18 cellular contexts compared by ENCODE assay signal in genomic region chr17:49971199-49971847, GRCh38. TPM values are rescaled to one million over a fixed set of nuclear protein-coding genes. Genes with fewer than 3 reads are reported as not detected.
DNase-seq lines count a peak whose midpoint lies in the region; ATAC-seq and TF ChIP-seq lines count a peak whose summit lies in the region.
"Had no signal": no experiment of that assay in that cellular context is flagged by ENCODE, and none has a peak within 500 bp of the region (broad histone marks: within the 10 kb centered on the region; RNA-seq: fewer than 3 reads in every experiment).

No MANE protein-coding gene starts in this region.

- DNase-seq in KBM-7 (peak; percentile 89), endodermal cell (peak; percentile 63), neural progenitor cell (ENCODE audit: low spot score) (no peak), Right ventricle myocardium superior (no peak), NCI-H1105 treated with DMSO at 0.1 percent for 48 hours (lab: John Stamatoyannopoulos, UW) (no peak)
- no peak for DNase-seq in activated CD8-positive, alpha-beta T cell treated with anti-CD3 and anti-CD28 coated beads, Interleukin-2, amount 10 ng/mL, durations not matched to agents 7 days and 5 days
- DNase-seq: activated CD4-positive, alpha-beta T cell treated with anti-CD3 and anti-CD28 coated beads, Interleukin-2, amount 10 ng/mL, durations not matched to agents 7 days and 5 days; activated gamma-delta T cell; Kasumi-1; NCI-H187; stimulated activated CD4-positive, alpha-beta T cell treated with anti-CD3 and anti-CD28 coated beads, Interleukin-4, amount 100 ng/mL, for 4 hours had no signal

- peaks cover 42% of the 10 kb centered on the region for H4K20me1 ChIP-seq in neural progenitor cell (ENCODE audit: low read depth)

- POLR2A ChIA-PET in activated CD8-positive, alpha-beta T cell treated with anti-CD3 and anti-CD28 coated beads, Interleukin-2, amount 10 ng/mL, durations not matched to agents 7 days and 5 days (lab: Charles Lee): no interaction called here

- H3K4me3 Mint-ChIP-seq in endodermal cell: peak overlapping the region; percentile 37
- peak overlapping the region; percentile 67 for H3K4me3 Mint-ChIP-seq in neural progenitor cell
- no peak overlapping the region for H3K4me3 Mint-ChIP-seq in activated CD8-positive, alpha-beta T cell treated with anti-CD3 and anti-CD28 coated beads, Interleukin-2, amount 10 ng/mL, durations not matched to agents 7 days and 5 days
- H3K4me3 Mint-ChIP-seq: activated CD4-positive, alpha-beta T cell treated with anti-CD3 and anti-CD28 coated beads, Interleukin-2, amount 10 ng/mL, durations not matched to agents 7 days and 5 days had no signal

- H3K27me3 Mint-ChIP-seq in endodermal cell (ENCODE audit: insufficient read depth) (peaks cover 98% of the 10 kb centered on the region), neural progenitor cell (ENCODE audit: insufficient read depth, low read depth) (peaks cover 91% of the 10 kb centered on the region)
- peaks cover 86% of the 10 kb centered on the region for H3K27me3 Mint-ChIP-seq in activated CD8-positive, alpha-beta T cell treated with anti-CD3 and anti-CD28 coated beads, Interleukin-2, amount 10 ng/mL, durations not matched to agents 7 days and 5 days (ENCODE audit: low read depth)

- H3K9me3 ChIP-seq in ES-I3 (ENCODE audit: control insufficient read depth, insufficient read depth, low read length) (no peaks in the 10 kb centered on the region), endodermal cell (ENCODE audit: control insufficient read depth, low read length) (no peaks in the 10 kb centered on the region), neural progenitor cell (ENCODE audit: low read depth) (no peaks in the 10 kb centered on the region)

- no peak for TF ChIP-seq CTCF in endodermal cell (conservative IDR thresholded peaks at IDR 0.05)
- no peak for TF ChIP-seq CTCF in neural progenitor cell (IDR thresholded peaks at IDR 0.05)

- peak overlapping the region; percentile 64 for H3K4me2 ChIP-seq in neural progenitor cell

- ATAC-seq in activated CD8-positive, alpha-beta T cell treated with anti-CD3 and anti-CD28 coated beads, Interleukin-2, amount 10 ng/mL, durations not matched to agents 7 days and 5 days: no peak
- no peak for ATAC-seq in HG02571 (IDR thresholded peaks at IDR 0.05; ENCODE audit: unreplicated experiment)
- no peak for ATAC-seq in Right ventricle myocardium superior (ENCODE audit: poor library complexity)
- ATAC-seq: sciatic nerve had no signal

- H3K9ac ChIP-seq in ES-I3 (ENCODE audit: low read depth, low read length) (peak overlapping the region; percentile 25; the same call in 1 of the 2 replicates), endodermal cell (ENCODE audit: extremely low read depth, low read length, poor library complexity, severe bottlenecking) (no peak overlapping the region), neural progenitor cell (no peak overlapping the region)

- no peak overlapping the region for H3K4me3 ChIP-seq in endodermal cell (ENCODE audit: low read length)
- peak overlapping the region; percentile 31 for H3K4me3 ChIP-seq in neural progenitor cell

- no peak overlapping the region for H3K27ac ChIP-seq in endodermal cell (ENCODE audit: low read depth, low read length)
- no peak overlapping the region for H3K27ac ChIP-seq in neural progenitor cell
- H3K27ac ChIP-seq: C4-2B, cardiac muscle cell had no signal

- peaks cover 100% of the 10 kb centered on the region for H3K27me3 ChIP-seq in endodermal cell (ENCODE audit: control insufficient read depth, insufficient read depth, low read length, poor library complexity, severe bottlenecking)
- H3K27me3 ChIP-seq in neural progenitor cell: peaks cover 99% of the 10 kb centered on the region

- in situ Hi-C loops in KBM-7 (cut with MboI; ENCODE audit: low pct_unique_long_range_greater_than_20kb, low sequenced_read_pairs): no loop called here

- H3K36me3 ChIP-seq in ES-I3 (ENCODE audit: insufficient read depth, low read length) (no peaks in the 10 kb centered on the region), endodermal cell (ENCODE audit: control insufficient read depth, insufficient read depth, low read length) (no peaks in the 10 kb centered on the region), neural progenitor cell (no peaks in the 10 kb centered on the region)
- H3K36me3 ChIP-seq: cardiac muscle cell had no signal

- H3K79me2 ChIP-seq in neural progenitor cell (ENCODE audit: low read depth): no peaks in the 10 kb centered on the region

- H3K27ac Mint-ChIP-seq in endodermal cell (no peak overlapping the region), neural progenitor cell (no peak overlapping the region)
- no peak overlapping the region for H3K27ac Mint-ChIP-seq in activated CD8-positive, alpha-beta T cell treated with anti-CD3 and anti-CD28 coated beads, Interleukin-2, amount 10 ng/mL, durations not matched to agents 7 days and 5 days
- H3K27ac Mint-ChIP-seq: activated CD4-positive, alpha-beta T cell treated with anti-CD3 and anti-CD28 coated beads, Interleukin-2, amount 10 ng/mL, durations not matched to agents 7 days and 5 days had no signal

- H3K4me1 ChIP-seq in ES-I3 (ENCODE audit: insufficient read depth, low read length) (peaks cover 27% of the 10 kb centered on the region), endodermal cell (ENCODE audit: control insufficient read depth, insufficient read depth, low read length) (peaks cover 4% of the 10 kb centered on the region), neural progenitor cell (peaks cover 56% of the 10 kb centered on the region)

- peaks cover 34% of the 10 kb centered on the region for H3F3A ChIP-seq in neural progenitor cell (ENCODE audit: low read depth)

- no peaks in the 10 kb centered on the region for H3K9me3 Mint-ChIP-seq in endodermal cell
- peaks cover 9% of the 10 kb centered on the region for H3K9me3 Mint-ChIP-seq in neural progenitor cell
- no peaks in the 10 kb centered on the region for H3K9me3 Mint-ChIP-seq in activated CD8-positive, alpha-beta T cell treated with anti-CD3 and anti-CD28 coated beads, Interleukin-2, amount 10 ng/mL, durations not matched to agents 7 days and 5 days (ENCODE audit: insufficient read depth)
- H3K9me3 Mint-ChIP-seq: activated CD4-positive, alpha-beta T cell treated with anti-CD3 and anti-CD28 coated beads, Interleukin-2, amount 10 ng/mL, durations not matched to agents 7 days and 5 days had no signal

- H3K36me3 Mint-ChIP-seq in endodermal cell (ENCODE audit: low read depth): no peaks in the 10 kb centered on the region
- no peaks in the 10 kb centered on the region for H3K36me3 Mint-ChIP-seq in neural progenitor cell
- H3K36me3 Mint-ChIP-seq in activated CD8-positive, alpha-beta T cell treated with anti-CD3 and anti-CD28 coated beads, Interleukin-2, amount 10 ng/mL, durations not matched to agents 7 days and 5 days (ENCODE audit: low read depth): no peaks in the 10 kb centered on the region

- intact Hi-C loops in Right ventricle myocardium superior (cut with DNase I): no loop called here

- WGBS in endodermal cell (ENCODE audit: insufficient coverage in 1 of 2, insufficient read length in 1 of 2), 2 experiments: 9 to 14% methylated on average over 8 to 33 of the region's 35 CpGs

- H3K4me1 Mint-ChIP-seq in endodermal cell (peaks cover 22% of the 10 kb centered on the region), neural progenitor cell (peaks cover 22% of the 10 kb centered on the region)
- H3K4me1 Mint-ChIP-seq in activated CD8-positive, alpha-beta T cell treated with anti-CD3 and anti-CD28 coated beads, Interleukin-2, amount 10 ng/mL, durations not matched to agents 7 days and 5 days (ENCODE audit: low read depth): peaks cover 23% of the 10 kb centered on the region

- CTCF ChIA-PET in activated CD8-positive, alpha-beta T cell treated with anti-CD3 and anti-CD28 coated beads, Interleukin-2, amount 10 ng/mL, durations not matched to agents 7 days and 5 days (lab: Charles Lee): interaction anchor here (1.0 to 1.8 kb wide), 2 partner anchors 25 to 27 kb away, joined by 3 to 6 read pairs; no protein-coding TSS in a partner anchor

- H2AFZ ChIP-seq in neural progenitor cell (replicated peaks): no peak overlapping the region

RNA-seq across cellular contexts. Expression of gene DLX4, which starts 2.3 kb away (rescaled TPM):
- total RNA-seq in endodermal cell (1 to 10 TPM; 1.6 to 2.1 TPM), neural progenitor cell (ENCODE audit: low replicate concordance) (0.53 TPM in 1 of 2 replicates, not detected in the other), Right ventricle myocardium superior (not detected)
- 0.64 TPM for polyA plus RNA-seq in endodermal cell (2013, experiment 1 of 2)
- 0.79 TPM for polyA plus RNA-seq in endodermal cell (2013, experiment 2 of 2)
- total RNA-seq in activated CD8-positive, alpha-beta T cell treated with anti-CD3 and anti-CD28 coated beads, Interleukin-2, amount 10 ng/mL, durations not matched to agents 7 days and 5 days: not detected
- total RNA-seq: glomerular endothelial cell, sciatic nerve had no signal

RNA-seq across cellular contexts. Expression of gene DLX3, which starts 23.7 kb away (rescaled TPM):
- total RNA-seq in endodermal cell (1 to 10 TPM in 1 of 2 donors, under 1 TPM in 1; 0.58 to 1.4 TPM), neural progenitor cell (ENCODE audit: low replicate concordance) (0.04 and 0.87 TPM in 2 replicates), Right ventricle myocardium superior (not detected)
- 1.2 TPM for polyA plus RNA-seq in endodermal cell (2013, experiment 1 of 2)
- polyA plus RNA-seq in endodermal cell (2013, experiment 2 of 2): 1.5 TPM
- total RNA-seq in activated CD8-positive, alpha-beta T cell treated with anti-CD3 and anti-CD28 coated beads, Interleukin-2, amount 10 ng/mL, durations not matched to agents 7 days and 5 days: not detected
- total RNA-seq: activated CD4-positive, alpha-beta T cell treated with anti-CD3 and anti-CD28 coated beads, Interleukin-2, amount 10 ng/mL, durations not matched to agents 7 days and 5 days; glomerular endothelial cell; T-helper 2 cell treated with Interferon-gamma antibody and Interleukin-4, amounts not matched to agents 100 ng/mL and 5 ng/mL, for 36 hours had no signal

Comparison
In these comparisons a context has a peak if more than half of its experiments do, and no peak if none do; other contexts are left out.
1. DNase-seq: peak in KBM-7 (single experiment) and endodermal cell (single experiment); none in neural progenitor cell (single experiment), activated CD8-positive, alpha-beta T cell treated with anti-CD3 and anti-CD28 coated beads, Interleukin-2, amount 10 ng/mL, durations not matched to agents 7 days and 5 days (single experiment), Right ventricle myocardium superior (single experiment) and NCI-H1105 treated with DMSO at 0.1 percent for 48 hours (single experiment).